ENCODE assay signal across 8 cellular contexts in genomic region chr6:45681860-45682488, GRCh38.
DNase-seq lines count a peak whose midpoint lies in the region; ATAC-seq, FAIRE-seq and TF ChIP-seq lines count a peak whose summit lies in the region.
"Had no signal": no experiment of that assay in that cellular context is flagged by ENCODE, and none has a peak within 500 bp of the region (broad histone marks: within the 10 kb centered on the region; RNA-seq: fewer than 3 reads in every experiment).

No MANE protein-coding gene starts in this region.

- no peak overlapping the region for H3K4me3 ChIP-seq in HL-60 (replicated peaks; ENCODE audit: insufficient read depth, low read length)

- peaks cover 7% of the 10 kb centered on the region for H3K9me3 Mint-ChIP-seq in activated naive CD8-positive, alpha-beta T cell treated with anti-CD3 and anti-CD28 coated beads, Interleukin-2, amount 10 ng/mL, durations not matched to agents 7 days and 5 days
- peaks cover 18 to 24% of the 10 kb centered on the region in 2 donors for H3K9me3 Mint-ChIP-seq in stimulated activated naive CD8-positive, alpha-beta T cell treated with anti-CD3 and anti-CD28 coated beads, Interleukin-15, amount 100 ng/mL, for 72 hours

- DNase-seq in GM18507 (ENCODE audit: extremely low spot score, insufficient read length, low read depth) (peak; percentile 64), HL-60 (ENCODE audit: low read depth in 1 of 2, low spot score in 1 of 2) (peak; percentile 26 to 97), GDM1 (lab: John Stamatoyannopoulos, UW) (no peak), foreskin melanocyte (no peak)
- no peak for DNase-seq in activated naive CD8-positive, alpha-beta T cell treated with anti-CD3 and anti-CD28 coated beads, Interleukin-2, amount 10 ng/mL, durations not matched to agents 7 days and 5 days
- peak in 1 of 2 donors; percentile 29 for DNase-seq in stimulated activated naive CD8-positive, alpha-beta T cell treated with anti-CD3 and anti-CD28 coated beads, Interleukin-15, amount 100 ng/mL, for 72 hours

- H3K4me3 Mint-ChIP-seq in activated naive CD8-positive, alpha-beta T cell treated with anti-CD3 and anti-CD28 coated beads, Interleukin-2, amount 10 ng/mL, durations not matched to agents 7 days and 5 days = no peak overlapping the region
- H3K4me3 Mint-ChIP-seq in stimulated activated naive CD8-positive, alpha-beta T cell treated with anti-CD3 and anti-CD28 coated beads, Interleukin-15, amount 100 ng/mL, for 72 hours = no peak overlapping the region
- H3K4me3 Mint-ChIP-seq: T-cell had no signal

- no peaks in the 10 kb centered on the region for H3K27me3 Mint-ChIP-seq in activated naive CD8-positive, alpha-beta T cell treated with anti-CD3 and anti-CD28 coated beads, Interleukin-2, amount 10 ng/mL, durations not matched to agents 7 days and 5 days
- peaks cover 7% of the 10 kb centered on the region for H3K27me3 Mint-ChIP-seq in stimulated activated naive CD8-positive, alpha-beta T cell treated with anti-CD3 and anti-CD28 coated beads, Interleukin-15, amount 100 ng/mL, for 72 hours

- POLR2A ChIA-PET in activated naive CD8-positive, alpha-beta T cell treated with anti-CD3 and anti-CD28 coated beads, Interleukin-2, amount 10 ng/mL, durations not matched to agents 7 days and 5 days (lab: Charles Lee) = interaction anchor here (0.6 kb wide), 1 partner anchor 156 kb away, joined by 4 read pairs; no protein-coding TSS in a partner anchor

- ATAC-seq in GM21529 (IDR thresholded peaks at IDR 0.05; ENCODE audit: unreplicated experiment) = peak; percentile 91
- peak; percentile 27 for ATAC-seq in activated naive CD8-positive, alpha-beta T cell treated with anti-CD3 and anti-CD28 coated beads, Interleukin-2, amount 10 ng/mL, durations not matched to agents 7 days and 5 days (ENCODE audit: low read depth)
- ATAC-seq in stimulated activated naive CD8-positive, alpha-beta T cell treated with anti-CD3 and anti-CD28 coated beads, Interleukin-15, amount 100 ng/mL, for 72 hours = peak; percentile 53

- FAIRE-seq in GM18507 (lab: Jason Lieb, UNC) = peak; percentile 99

- H3K27ac ChIP-seq in HL-60 (replicated peaks) = no peak overlapping the region

- H3K36me3 Mint-ChIP-seq in activated naive CD8-positive, alpha-beta T cell treated with anti-CD3 and anti-CD28 coated beads, Interleukin-2, amount 10 ng/mL, durations not matched to agents 7 days and 5 days = peaks cover 10% of the 10 kb centered on the region

- H3K4me1 Mint-ChIP-seq in activated naive CD8-positive, alpha-beta T cell treated with anti-CD3 and anti-CD28 coated beads, Interleukin-2, amount 10 ng/mL, durations not matched to agents 7 days and 5 days = peaks cover 17% of the 10 kb centered on the region
- peaks cover 29% of the 10 kb centered on the region for H3K4me1 Mint-ChIP-seq in stimulated activated naive CD8-positive, alpha-beta T cell treated with anti-CD3 and anti-CD28 coated beads, Interleukin-15, amount 100 ng/mL, for 72 hours

- TF ChIP-seq CTCF in HL-60 (IDR thresholded peaks at IDR 0.05; ENCODE audit: insufficient read depth, low read length) = no peak

- H3K27ac Mint-ChIP-seq in activated naive CD8-positive, alpha-beta T cell treated with anti-CD3 and anti-CD28 coated beads, Interleukin-2, amount 10 ng/mL, durations not matched to agents 7 days and 5 days = no peak overlapping the region
- H3K27ac Mint-ChIP-seq in stimulated activated naive CD8-positive, alpha-beta T cell treated with anti-CD3 and anti-CD28 coated beads, Interleukin-15, amount 100 ng/mL, for 72 hours = no peak overlapping the region

- H3K27me3 ChIP-seq in HL-60 (ENCODE audit: insufficient read depth, poor library complexity, severe bottlenecking) = no peaks in the 10 kb centered on the region

Comparison
In these comparisons a context has a peak if more than half of its experiments do, and no peak if none do; other contexts are left out.
1. DNase-seq: peak in GM18507 (single experiment) and HL-60 (2 of 2); none in activated naive CD8-positive, alpha-beta T cell treated with anti-CD3 and anti-CD28 coated beads, Interleukin-2, amount 10 ng/mL, durations not matched to agents 7 days and 5 days (single experiment), GDM1 (single experiment) and foreskin melanocyte (single experiment).
2. ATAC-seq: peak in every context shown above with its lines; median percentile 91 in GM21529; 53 in stimulated activated naive CD8-positive, alpha-beta T cell treated with anti-CD3 and anti-CD28 coated beads, Interleukin-15, amount 100 ng/mL, for 72 hours; 27 in activated naive CD8-positive, alpha-beta T cell treated with anti-CD3 and anti-CD28 coated beads, Interleukin-2, amount 10 ng/mL, durations not matched to agents 7 days and 5 days.